1 cellular context compared by ENCODE assay signal in genomic region chr1:10649484-10650201, GRCh38.
TF ChIP-seq lines count a peak whose summit lies in the region.

No MANE protein-coding gene starts in this region.

TF ChIP-seq in WTC11, 78 proteins besides CTCF, POLR2A, EP300 and RAD21:
- no peak for TF ChIP-seq TCF7 (CRISPR knock-in tag; IDR thresholded peaks at IDR 0.05; ENCODE audit: low read depth)
- TF ChIP-seq ATF1 (CRISPR knock-in tag; IDR thresholded peaks at IDR 0.05) = no peak
- peak; percentile 64 for TF ChIP-seq ZNF423 (CRISPR knock-in tag; IDR thresholded peaks at IDR 0.05)
- TF ChIP-seq ZNF121 (CRISPR knock-in tag; IDR thresholded peaks at IDR 0.05) = 0 out of 2 replicates have a peak, but pooled peaks have one; percentile 19
- TF ChIP-seq ERG (CRISPR knock-in tag; IDR thresholded peaks at IDR 0.05) = no peak
- no peak for TF ChIP-seq E2F1 (CRISPR knock-in tag; IDR thresholded peaks at IDR 0.05)
